ENCODE assay signal across 9 cellular contexts in genomic region chr6:27672113-27672799, GRCh38.
DNase-seq lines count a peak whose midpoint lies in the region; ATAC-seq and TF ChIP-seq lines count a peak whose summit lies in the region.
"Had no signal": no experiment of that assay in that cellular context is flagged by ENCODE, and none has a peak within 500 bp of the region (broad histone marks: within the 10 kb centered on the region; RNA-seq: fewer than 3 reads in every experiment).

No MANE protein-coding gene starts in this region.

- peaks cover 6% of the 10 kb centered on the region for H3K4me1 ChIP-seq in A673 (ENCODE audit: insufficient read depth, low read length, poor library complexity, severe bottlenecking)
- H3K4me1 ChIP-seq in SJCRH30, result no peaks in the 10 kb centered on the region
- peaks cover 0 to 25% (median 6%) of the 10 kb centered on the region in 4 donors for H3K4me1 ChIP-seq in upper lobe of left lung

- 6 to 7% methylated on average over 28 of the region's 28 CpGs for WGBS in upper lobe of left lung, 2 donors

- peaks cover 26% of the 10 kb centered on the region for H3K4me1 Mint-ChIP-seq in activated naive CD8-positive, alpha-beta T cell (ENCODE audit: low read depth)

- TSS peak; percentile 100 for BruUV-seq in A673 (replicated peaks; lab: Mats Ljungman, UMichigan)

- CTCF ChIA-PET in A673 (lab: Charles Lee), result no interaction called here

- POLR2A ChIA-PET in A673 (lab: Charles Lee; ENCODE audit: low non-redundant PET), result interaction anchor here (0.6 kb wide), 2 partner anchors 9 to 1988 kb away, joined by 3 to 8 read pairs; no protein-coding TSS in a partner anchor

- peak overlapping the region; percentile 3 for H3K27ac ChIP-seq in A673 (ENCODE audit: low read depth, low read length, poor library complexity, severe bottlenecking)
- no peak overlapping the region for H3K27ac ChIP-seq in SJCRH30
- no peak overlapping the region for H3K27ac ChIP-seq in upper lobe of left lung
- H3K27ac ChIP-seq: neutrophil had no signal

- peak; percentile 92 for DNase-seq in A673 (ENCODE audit: low spot score)
- peak; percentile 70 for DNase-seq in GM13976 (ENCODE audit: low spot score)
- peak; percentile 13 for DNase-seq in NCI-H226
- no peak for DNase-seq in kidney epithelial cell (ENCODE audit: low read depth)
- DNase-seq in SJCRH30, result no peak
- no peak for DNase-seq in upper lobe of left lung

- H3K27me3 Mint-ChIP-seq in activated naive CD8-positive, alpha-beta T cell, result peaks cover 62% of the 10 kb centered on the region

- H3K4me3 ChIP-seq in A673 (ENCODE audit: low read depth, low read length, poor library complexity, severe bottlenecking), result peak overlapping the region; percentile 52
- H3K4me3 ChIP-seq in kidney epithelial cell (ENCODE audit: low read depth, low read length), result peak overlapping the region; percentile 19
- no peak overlapping the region for H3K4me3 ChIP-seq in SJCRH30
- H3K4me3 ChIP-seq in upper lobe of left lung, result no peak overlapping the region

- TF ChIP-seq POLR2A in upper lobe of left lung (IDR thresholded peaks at IDR 0.05), result no peak

- peaks cover 3% of the 10 kb centered on the region for H3K36me3 Mint-ChIP-seq in activated naive CD8-positive, alpha-beta T cell

- ATAC-seq in HG02798 (IDR thresholded peaks at IDR 0.05; ENCODE audit: poor library complexity, unreplicated experiment) (peak; percentile 60), upper lobe of left lung (ENCODE audit: low FRiP score in 2 of 2) (no peak)

- H3K27me3 ChIP-seq in A673 (replicated peaks; ENCODE audit: insufficient read depth, low read depth, low read length, poor library complexity) (no peaks in the 10 kb centered on the region), kidney epithelial cell (ENCODE audit: control insufficient read depth, insufficient read depth, low read length) (peaks cover 15% of the 10 kb centered on the region), SJCRH30 (no peaks in the 10 kb centered on the region; the same call in 1 of the 2 replicates), upper lobe of left lung (peaks cover 0 to 48% (median 22%) of the 10 kb centered on the region in 4 donors)

- peaks cover 9% of the 10 kb centered on the region for H3K9me3 Mint-ChIP-seq in activated naive CD8-positive, alpha-beta T cell (ENCODE audit: low read depth)

- in situ Hi-C loops in GM13976 (cut with MboI; ENCODE audit: low sequenced_read_pairs, unreplicated experiment), result no loop called here

- peak overlapping the region; percentile 42 for H3K4me3 Mint-ChIP-seq in activated naive CD8-positive, alpha-beta T cell

- no peak for TF ChIP-seq CTCF in A673 (conservative IDR thresholded peaks at IDR 0.05; ENCODE audit: low read depth, low read length)
- no peak for TF ChIP-seq CTCF in GM13976 (IDR thresholded peaks at IDR 0.05; ENCODE audit: borderline replicate concordance, control extremely low read depth, extremely low read depth, insufficient read depth, missing control alignments)
- TF ChIP-seq CTCF in kidney epithelial cell (IDR thresholded peaks at IDR 0.05; ENCODE audit: insufficient read depth, low read length, poor library complexity, severe bottlenecking), result no peak
- no peak for TF ChIP-seq CTCF in upper lobe of left lung (IDR thresholded peaks at IDR 0.05)

- intact Hi-C loops in A673 (cut with micrococcal nuclease; ENCODE audit: unreplicated experiment), result no loop called here

- TF ChIP-seq EP300 in upper lobe of left lung (IDR thresholded peaks at IDR 0.05), result no peak

- peak overlapping the region; percentile 1 for H3K27ac Mint-ChIP-seq in activated naive CD8-positive, alpha-beta T cell

- H3K9me3 ChIP-seq in A673 (ENCODE audit: low read depth, low read length, poor library complexity, severe bottlenecking) (no peaks in the 10 kb centered on the region), SJCRH30 (replicated peaks) (no peaks in the 10 kb centered on the region), upper lobe of left lung (no peaks in the 10 kb centered on the region)
- H3K9me3 ChIP-seq: neutrophil had no signal

- H3K36me3 ChIP-seq in A673 (ENCODE audit: insufficient read depth, low read length, poor library complexity, severe bottlenecking) (no peaks in the 10 kb centered on the region), kidney epithelial cell (ENCODE audit: control insufficient read depth, insufficient read depth, low read length) (no peaks in the 10 kb centered on the region), SJCRH30 (no peaks in the 10 kb centered on the region), upper lobe of left lung (no peaks in the 10 kb centered on the region)
- H3K36me3 ChIP-seq: neutrophil had no signal

Comparison
In these comparisons a context has a peak if more than half of its experiments do, and no peak if none do; other contexts are left out.
1. DNase-seq: peak in A673 (single experiment), GM13976 (single experiment) and NCI-H226 (single experiment); none in kidney epithelial cell (single experiment), SJCRH30 (0 of 2) and upper lobe of left lung (0 of 2).
2. H3K4me3 ChIP-seq: peak in A673 (single experiment) and kidney epithelial cell (single experiment); none in SJCRH30 (single experiment) and upper lobe of left lung (0 of 4).